In genomic region chr7:6482743-6483119, GRCh38 we compare ENCODE assay signal across 8 cellular contexts. TPM values are rescaled to one million over a fixed set of nuclear protein-coding genes. Genes with fewer than 3 reads are reported as not detected.
A peak's percentile ranks its signal among the peaks of the same experiment; 100 is the strongest.
DNase-seq lines count a peak whose midpoint lies in the region; ATAC-seq and TF ChIP-seq lines count a peak whose summit lies in the region.

No MANE protein-coding gene starts in this region.

- peak overlapping the region; percentile 95 for H3K4me3 Mint-ChIP-seq in T-helper 17 cell

- H3K9me3 ChIP-seq in T-helper 17 cell (ENCODE audit: control insufficient read depth, low read length, poor library complexity, severe bottlenecking) (no peaks in the 10 kb centered on the region), gastroesophageal sphincter (no peaks in the 10 kb centered on the region), skeletal muscle satellite cell (replicated peaks; ENCODE audit: low read length) (no peaks in the 10 kb centered on the region)

- no peak for TF ChIP-seq EP300 in gastroesophageal sphincter (IDR thresholded peaks at IDR 0.05)

- no peaks in the 10 kb centered on the region for H3K36me3 ChIP-seq in gastroesophageal sphincter
- H3K36me3 ChIP-seq in skeletal muscle satellite cell (ENCODE audit: insufficient read depth, low read length): peaks cover 31% of the 10 kb centered on the region

- no peak for TF ChIP-seq POLR2A in gastroesophageal sphincter (IDR thresholded peaks at IDR 0.05)

- peaks cover 35% of the 10 kb centered on the region for H3K4me1 Mint-ChIP-seq in T-helper 17 cell

- H3K27ac ChIP-seq in gastroesophageal sphincter: peak overlapping the region; percentile 73 to 96 (median 92)

- peak overlapping the region; percentile 100 for H3K9ac ChIP-seq in skeletal muscle satellite cell (ENCODE audit: low read depth, low read length)

- TF ChIP-seq CTCF in gastroesophageal sphincter (IDR thresholded peaks at IDR 0.05): no peak

- H3K27me3 ChIP-seq in gastroesophageal sphincter (no peaks in the 10 kb centered on the region), skeletal muscle satellite cell (ENCODE audit: control insufficient read depth, insufficient read depth, low read length) (no peaks in the 10 kb centered on the region)

- peak; percentile 12 for ATAC-seq in GM19452 (IDR thresholded peaks at IDR 0.05; ENCODE audit: unreplicated experiment)
- no peak for ATAC-seq in T-helper 17 cell
- no peak for ATAC-seq in gastroesophageal sphincter

- H3K36me3 Mint-ChIP-seq in T-helper 17 cell (ENCODE audit: low read depth): no peaks in the 10 kb centered on the region

- H3K4me1 ChIP-seq in gastroesophageal sphincter: peaks cover 0 to 61% (median 22%) of the 10 kb centered on the region in 3 donors
- peaks cover 32% of the 10 kb centered on the region for H3K4me1 ChIP-seq in skeletal muscle satellite cell (ENCODE audit: control insufficient read depth, insufficient read depth, low read length)

- DNase-seq in T-helper 17 cell (no peak), NCI-H2196 (lab: John Stamatoyannopoulos, UW; ENCODE audit: unreplicated experiment) (no peak), OCI-M1 (lab: John Stamatoyannopoulos, UW) (no peak), HuH-7 (ENCODE audit: low spot score) (no peak), GM03348 (ENCODE audit: low spot score) (no peak)

- peak overlapping the region; percentile 78 for H3K4me2 ChIP-seq in skeletal muscle satellite cell (ENCODE audit: low read length)

- WGBS in gastroesophageal sphincter (ENCODE audit: low coverage in 1 of 2), 2 donors: 12 to 26% methylated on average over 6 of the region's 6 CpGs

- no peaks in the 10 kb centered on the region for H3K27me3 Mint-ChIP-seq in T-helper 17 cell

- H3K4me3 ChIP-seq in gastroesophageal sphincter (peak overlapping the region; percentile 77 to 94), skeletal muscle satellite cell (ENCODE audit: low read length) (peak overlapping the region; percentile 97)

- H3K27ac Mint-ChIP-seq in T-helper 17 cell: peak overlapping the region; percentile 81

RNA-seq across cellular contexts. Expression of gene KDELR2, which starts 1.2 kb away (rescaled TPM):
- total RNA-seq in T-helper 17 cell: 10 to 100 TPM; 38.3 to 38.4 TPM
- total RNA-seq in gastroesophageal sphincter: 10 to 100 TPM; 54.0 to 80.9 (median 64.2) TPM
- total RNA-seq in skeletal muscle satellite cell (2012; rRNA removed): 192 and 243 TPM in 2 replicates

RNA-seq across cellular contexts. Expression of gene DAGLB, which starts 35.0 kb away (rescaled TPM):
- total RNA-seq in T-helper 17 cell (10 to 100 TPM; 19.6 to 26.8 TPM), gastroesophageal sphincter (10 to 100 TPM in 1 of 4 donors, 1 to 10 TPM in 3; 6.7 to 10.8 (median 8.6) TPM)
- 13.4 and 17.3 TPM in 2 replicates for total RNA-seq in skeletal muscle satellite cell (2012; rRNA removed)
